In genomic region chr1:213659580-213660547, GRCh38 we compare ENCODE assay signal across 30 cellular contexts.
"Had no signal": no experiment of that assay in that cellular context is flagged by ENCODE, and none has a peak within 500 bp of the region (broad histone marks: within the 10 kb centered on the region; RNA-seq: fewer than 3 reads in every experiment).

No MANE protein-coding gene starts in this region.

- H3K27ac ChIP-seq: cardiac muscle cell, SJSA1 had no signal

- H3K4me1 Mint-ChIP-seq: activated CD4-positive, alpha-beta T cell treated with anti-CD3 and anti-CD28 coated beads for 36 hours; activated CD4-positive, alpha-beta T cell treated with anti-CD3 and anti-CD28 coated beads, Interleukin-2, amount 10 ng/mL, durations not matched to agents 7 days and 5 days; activated naive CD4-positive, alpha-beta T cell treated with anti-CD3 and anti-CD28 coated beads, Interleukin-2, amount 10 ng/mL, durations not matched to agents 7 days and 5 days; activated naive CD8-positive, alpha-beta T cell treated with anti-CD3 and anti-CD28 coated beads for 36 hours had no signal

- H3K4me3 Mint-ChIP-seq: activated CD4-positive, alpha-beta T cell treated with anti-CD3 and anti-CD28 coated beads for 36 hours; activated CD4-positive, alpha-beta T cell treated with anti-CD3 and anti-CD28 coated beads, Interleukin-2, amount 10 ng/mL, durations not matched to agents 7 days and 5 days; activated CD8-positive, alpha-beta T cell treated with anti-CD3 and anti-CD28 coated beads, Interleukin-2, amount 10 ng/mL, durations not matched to agents 7 days and 5 days; activated naive CD4-positive, alpha-beta T cell treated with anti-CD3 and anti-CD28 coated beads, Interleukin-2, amount 10 ng/mL, durations not matched to agents 7 days and 5 days; activated naive CD8-positive, alpha-beta T cell treated with anti-CD3 and anti-CD28 coated beads for 36 hours; activated T-cell treated with anti-CD3 and anti-CD28 coated beads, Interleukin-2, amount 50 U/mL, for 24 hours; T-helper 1 cell treated with Interleukin-12 subunit alpha and Interleukin-12 subunit beta and Interleukin-4 antibody, amounts not matched to agents 30 μg/mL and 1 μg/mL, for 36 hours; T-helper 2 cell treated with Interferon-gamma antibody and Interleukin-4, amounts not matched to agents 5 μg/mL and 100 μg/mL, for 36 hours had no signal

- H3K27ac Mint-ChIP-seq: activated CD4-positive, alpha-beta T cell treated with anti-CD3 and anti-CD28 coated beads for 36 hours; activated CD4-positive, alpha-beta T cell treated with anti-CD3 and anti-CD28 coated beads, Interleukin-2, amount 10 ng/mL, durations not matched to agents 7 days and 5 days; activated CD8-positive, alpha-beta T cell treated with anti-CD3 and anti-CD28 coated beads, Interleukin-2, amount 10 ng/mL, durations not matched to agents 7 days and 5 days; activated naive CD4-positive, alpha-beta T cell treated with anti-CD3 and anti-CD28 coated beads, Interleukin-2, amount 10 ng/mL, durations not matched to agents 7 days and 5 days; activated naive CD8-positive, alpha-beta T cell treated with anti-CD3 and anti-CD28 coated beads for 36 hours; activated T-cell treated with anti-CD3 and anti-CD28 coated beads, Interleukin-2, amount 50 U/mL, for 24 hours; T-helper 1 cell treated with Interleukin-12 subunit alpha and Interleukin-12 subunit beta and Interleukin-4 antibody, amounts not matched to agents 30 μg/mL and 1 μg/mL, for 36 hours; T-helper 2 cell treated with Interferon-gamma antibody and Interleukin-4, amounts not matched to agents 5 μg/mL and 100 μg/mL, for 36 hours had no signal

- H3K9me3 ChIP-seq: Peyer's patch, SJSA1, SK-N-SH had no signal

- DNase-seq: activated CD4-positive, alpha-beta T cell treated with anti-CD3 and anti-CD28 coated beads for 36 hours; activated CD4-positive, alpha-beta T cell treated with anti-CD3 and anti-CD28 coated beads, Interleukin-2, amount 10 ng/mL, durations not matched to agents 7 days and 5 days; activated CD4-positive, alpha-beta T cell treated with anti-CD3 and anti-CD28 coated beads, Interleukin-2, amount 50 U/mL, for 48 hours; activated CD8-positive, alpha-beta T cell treated with anti-CD3 and anti-CD28 coated beads, Interleukin-2, amount 10 ng/mL, durations not matched to agents 7 days and 5 days; activated gamma-delta T cell treated with Interleukin-2 at 50 U/mL for 16 hours; activated naive CD4-positive, alpha-beta T cell treated with anti-CD3 and anti-CD28 coated beads, Interleukin-2, amount 10 ng/mL, durations not matched to agents 7 days and 5 days; activated naive CD8-positive, alpha-beta T cell treated with anti-CD3 and anti-CD28 coated beads for 36 hours; activated T-cell treated with anti-CD3 and anti-CD28 coated beads, Interleukin-2, amount 50 U/mL, for 24 hours; amniotic stem cell; aorta; IMR-90; NCI-H1092 treated with DMSO at 0.1 percent for 48 hours; NCI-H1694; NCI-H1930; NCI-H2081 treated with DMSO at 0.1 percent for 48 hours; NCI-H345; NCI-H524 treated with DMSO at 0.1 percent for 48 hours; NCI-H748 treated with DMSO at 0.1 percent for 48 hours; NK-92 treated with Interleukin-12 subunit alpha and Interleukin-12 subunit beta, amount 100 ng/mL, for 24 hours; PC-3; Peyer's patch; RPMI8226; SHP77 treated with DMSO at 0.1 percent for 48 hours; SK-N-SH had no signal

- H3K36me3 Mint-ChIP-seq: activated naive CD4-positive, alpha-beta T cell treated with anti-CD3 and anti-CD28 coated beads, Interleukin-2, amount 10 ng/mL, durations not matched to agents 7 days and 5 days; activated naive CD8-positive, alpha-beta T cell treated with anti-CD3 and anti-CD28 coated beads for 36 hours had no signal

- H3K4me1 ChIP-seq: SJSA1 had no signal

- ATAC-seq: activated CD4-positive, alpha-beta T cell treated with anti-CD3 and anti-CD28 coated beads for 36 hours; activated CD4-positive, CD25-positive, alpha-beta regulatory T cell treated with anti-CD3 and anti-CD28 coated beads, Interleukin-2, amount 50 U/mL, for 24 hours; activated CD8-positive, alpha-beta T cell treated with anti-CD3 and anti-CD28 coated beads, Interleukin-2, amount 10 ng/mL, durations not matched to agents 7 days and 5 days; K562; PC-3 had no signal

- H3K4me3 ChIP-seq: cardiac muscle cell, K562, Peyer's patch, SJSA1 had no signal

- H3K36me3 ChIP-seq: cardiac muscle cell, Peyer's patch, SJSA1 had no signal

- H3K9me3 Mint-ChIP-seq: activated CD4-positive, alpha-beta T cell treated with anti-CD3 and anti-CD28 coated beads, Interleukin-2, amount 10 ng/mL, durations not matched to agents 7 days and 5 days; activated naive CD4-positive, alpha-beta T cell treated with anti-CD3 and anti-CD28 coated beads, Interleukin-2, amount 10 ng/mL, durations not matched to agents 7 days and 5 days; activated naive CD8-positive, alpha-beta T cell treated with anti-CD3 and anti-CD28 coated beads for 36 hours; activated T-cell treated with anti-CD3 and anti-CD28 coated beads, Interleukin-2, amount 50 U/mL, for 24 hours; T-helper 1 cell treated with Interleukin-12 subunit alpha and Interleukin-12 subunit beta and Interleukin-4 antibody, amounts not matched to agents 30 μg/mL and 1 μg/mL, for 36 hours; T-helper 2 cell treated with Interferon-gamma antibody and Interleukin-4, amounts not matched to agents 5 μg/mL and 100 μg/mL, for 36 hours had no signal

- H3K27me3 ChIP-seq: cardiac muscle cell, Peyer's patch, SJSA1 had no signal
